ENCODE assay signal across 23 cellular contexts in genomic region chr17:48930435-48930873, GRCh38. TPM values are rescaled to one million over a fixed set of nuclear protein-coding genes. Genes with fewer than 3 reads are reported as not detected.
DNase-seq lines count a peak whose midpoint lies in the region; ATAC-seq and TF ChIP-seq lines count a peak whose summit lies in the region.
"Had no signal": no experiment of that assay in that cellular context is flagged by ENCODE, and none has a peak within 500 bp of the region (broad histone marks: within the 10 kb centered on the region; RNA-seq: fewer than 3 reads in every experiment).

No MANE protein-coding gene starts in this region.

- peaks cover 54% of the 10 kb centered on the region for H3F3A ChIP-seq in smooth muscle cell (ENCODE audit: low read depth)

- no peak for DNase-seq in activated CD8-positive, alpha-beta T cell treated with anti-CD3 and anti-CD28 coated beads for 36 hours
- no peak for DNase-seq in activated CD8-positive, alpha-beta T cell treated with anti-CD3 and anti-CD28 coated beads, Interleukin-2, amount 10 ng/mL, durations not matched to agents 7 days and 5 days
- no peak for DNase-seq in Panc1 (ENCODE audit: low read depth, low spot score)
- no peak for DNase-seq in chondrocyte (ENCODE audit: low spot score)
- DNase-seq in smooth muscle cell (lab: John Stamatoyannopoulos, UW; ENCODE audit: unreplicated experiment) = no peak
- no peak for DNase-seq in progenitor cell of endocrine pancreas (ENCODE audit: low spot score, unreplicated experiment)
- DNase-seq in sigmoid colon = no peak
- DNase-seq: activated naive CD4-positive, alpha-beta T cell treated with anti-CD3 and anti-CD28 coated beads for 36 hours; CD8-positive, alpha-beta memory T cell; dorsolateral prefrontal cortex; immature natural killer cell; Kasumi-1; naive thymus-derived CD8-positive, alpha-beta T cell; NCI-H1436; NCI-H446; OCI-M1 had no signal

- in situ Hi-C loops in Panc1 (cut with HindIII; ENCODE audit: low pct_unique_long_range_greater_than_20kb, low sequenced_read_pairs) = no loop called here

- peak overlapping the region; percentile 39 for H3K27ac Mint-ChIP-seq in activated CD8-positive, alpha-beta T cell treated with anti-CD3 and anti-CD28 coated beads for 36 hours
- H3K27ac Mint-ChIP-seq in activated CD8-positive, alpha-beta T cell treated with anti-CD3 and anti-CD28 coated beads, Interleukin-2, amount 10 ng/mL, durations not matched to agents 7 days and 5 days = no peak overlapping the region
- H3K27ac Mint-ChIP-seq in chondrocyte (ENCODE audit: unreplicated experiment) (peak overlapping the region; percentile 66), progenitor cell of endocrine pancreas (no peak overlapping the region)

- peak overlapping the region; percentile 5; the same call in 1 of the 2 replicates for H3K27ac ChIP-seq in Panc1 (ENCODE audit: low read length)
- peak overlapping the region; percentile 43 for H3K27ac ChIP-seq in smooth muscle cell (ENCODE audit: low read depth)
- H3K27ac ChIP-seq in sigmoid colon = no peak overlapping the region
- H3K27ac ChIP-seq: breast epithelium, esophagus muscularis mucosa had no signal

- no peak for TF ChIP-seq POLR2A in sigmoid colon (IDR thresholded peaks at IDR 0.05)

- no TSS peak for BruUV-seq in Panc1 (replicated peaks; lab: Mats Ljungman, UMichigan)

- H2AFZ ChIP-seq in smooth muscle cell (ENCODE audit: low read depth) = no peak overlapping the region

- H3K4me3 Mint-ChIP-seq in activated CD8-positive, alpha-beta T cell treated with anti-CD3 and anti-CD28 coated beads for 36 hours = no peak overlapping the region
- no peak overlapping the region for H3K4me3 Mint-ChIP-seq in activated CD8-positive, alpha-beta T cell treated with anti-CD3 and anti-CD28 coated beads, Interleukin-2, amount 10 ng/mL, durations not matched to agents 7 days and 5 days
- H3K4me3 Mint-ChIP-seq in chondrocyte (ENCODE audit: unreplicated experiment) (no peak overlapping the region), progenitor cell of endocrine pancreas (ENCODE audit: low read depth) (no peak overlapping the region)
- H3K4me3 Mint-ChIP-seq: activated naive CD4-positive, alpha-beta T cell treated with anti-CD3 and anti-CD28 coated beads for 36 hours; immature natural killer cell; naive thymus-derived CD8-positive, alpha-beta T cell had no signal

- no peaks in the 10 kb centered on the region for H3K4me1 Mint-ChIP-seq in activated CD8-positive, alpha-beta T cell treated with anti-CD3 and anti-CD28 coated beads for 36 hours (ENCODE audit: low read depth)
- peaks cover 3% of the 10 kb centered on the region for H3K4me1 Mint-ChIP-seq in activated CD8-positive, alpha-beta T cell treated with anti-CD3 and anti-CD28 coated beads, Interleukin-2, amount 10 ng/mL, durations not matched to agents 7 days and 5 days (ENCODE audit: low read depth)
- H3K4me1 Mint-ChIP-seq in chondrocyte (ENCODE audit: low read depth) (peaks cover 24% of the 10 kb centered on the region), progenitor cell of endocrine pancreas (ENCODE audit: low read depth) (no peaks in the 10 kb centered on the region)

- no peak for TF ChIP-seq CTCF in activated CD8-positive, alpha-beta T cell treated with anti-CD3 and anti-CD28 coated beads for 36 hours (IDR thresholded peaks at IDR 0.05)
- TF ChIP-seq CTCF in Panc1 (IDR thresholded peaks at IDR 0.05) = no peak
- TF ChIP-seq CTCF in chondrocyte (IDR thresholded peaks at IDR 0.05) = no peak
- TF ChIP-seq CTCF in smooth muscle cell (IDR thresholded peaks at IDR 0.05; ENCODE audit: borderline replicate concordance, insufficient read depth, poor library complexity, severe bottlenecking) = no peak
- TF ChIP-seq CTCF in progenitor cell of endocrine pancreas (IDR thresholded peaks at IDR 0.05; ENCODE audit: unreplicated experiment) = no peak
- TF ChIP-seq CTCF in sigmoid colon (IDR thresholded peaks at IDR 0.05) = no peak

- TF ChIP-seq EP300 in sigmoid colon (IDR thresholded peaks at IDR 0.05) = no peak

- H3K4me1 ChIP-seq in Panc1 (ENCODE audit: control insufficient read depth, insufficient read depth, low read length) (peaks cover 9% of the 10 kb centered on the region), smooth muscle cell (ENCODE audit: low read depth) (no peaks in the 10 kb centered on the region), sigmoid colon (no peaks in the 10 kb centered on the region)
- H3K4me1 ChIP-seq: breast epithelium had no signal

- no peak overlapping the region for H3K4me3 ChIP-seq in Panc1 (ENCODE audit: low read depth in 2 of 2, low read length in 2 of 2)
- H3K4me3 ChIP-seq in smooth muscle cell = no peak overlapping the region
- H3K4me3 ChIP-seq in sigmoid colon = no peak overlapping the region
- H3K4me3 ChIP-seq: breast epithelium, dorsolateral prefrontal cortex, esophagus muscularis mucosa, lung had no signal

- H3K27me3 ChIP-seq in Panc1 (ENCODE audit: control insufficient read depth, insufficient read depth, low read length) (no peaks in the 10 kb centered on the region), smooth muscle cell (ENCODE audit: low read depth) (no peaks in the 10 kb centered on the region), sigmoid colon (no peaks in the 10 kb centered on the region)
- H3K27me3 ChIP-seq: breast epithelium, dorsolateral prefrontal cortex, esophagus muscularis mucosa had no signal

- no peak overlapping the region for H3K9ac ChIP-seq in smooth muscle cell (ENCODE audit: low read depth)

- H3K36me3 ChIP-seq in Panc1 (ENCODE audit: control insufficient read depth, insufficient read depth, low read length) (peaks cover 53% of the 10 kb centered on the region), smooth muscle cell (ENCODE audit: low read depth) (peaks cover 17% of the 10 kb centered on the region), sigmoid colon (peaks cover 30 to 97% (median 50%) of the 10 kb centered on the region in 4 donors)
- H3K36me3 ChIP-seq: breast epithelium had no signal

- intact Hi-C loops in activated CD8-positive, alpha-beta T cell treated with anti-CD3 and anti-CD28 coated beads for 36 hours (cut with micrococcal nuclease) = no loop called here
- intact Hi-C loops in Panc1 (cut with micrococcal nuclease; ENCODE audit: unreplicated experiment) (loop anchor here (5.0 kb wide), 1 partner anchor 102 kb away; no protein-coding TSS in a partner anchor), sigmoid colon (cut with DNase I) (no loop called here)

- H3K4me2 ChIP-seq in smooth muscle cell = no peak overlapping the region

- no peak for ATAC-seq in activated CD8-positive, alpha-beta T cell treated with anti-CD3 and anti-CD28 coated beads for 36 hours
- no peak for ATAC-seq in activated CD8-positive, alpha-beta T cell treated with anti-CD3 and anti-CD28 coated beads, Interleukin-2, amount 10 ng/mL, durations not matched to agents 7 days and 5 days
- ATAC-seq in Panc1 (peak; percentile 47), GM21723 (IDR thresholded peaks at IDR 0.05; ENCODE audit: unreplicated experiment) (no peak)
- ATAC-seq: naive thymus-derived CD8-positive, alpha-beta T cell had no signal

- peaks cover 17% of the 10 kb centered on the region for H4K20me1 ChIP-seq in smooth muscle cell (ENCODE audit: low read depth)

- H3K79me2 ChIP-seq in smooth muscle cell (ENCODE audit: low read depth) = no peaks in the 10 kb centered on the region

- H3K9me3 ChIP-seq in Panc1 (ENCODE audit: control insufficient read depth, insufficient read depth, low read depth, low read length) = no peaks in the 10 kb centered on the region
- no peaks in the 10 kb centered on the region for H3K9me3 ChIP-seq in smooth muscle cell (replicated peaks; ENCODE audit: low read depth)
- no peaks in the 10 kb centered on the region for H3K9me3 ChIP-seq in sigmoid colon
- H3K9me3 ChIP-seq: breast epithelium, esophagus muscularis mucosa had no signal

- H3K27me3 Mint-ChIP-seq in activated CD8-positive, alpha-beta T cell treated with anti-CD3 and anti-CD28 coated beads for 36 hours = no peaks in the 10 kb centered on the region
- no peaks in the 10 kb centered on the region for H3K27me3 Mint-ChIP-seq in activated CD8-positive, alpha-beta T cell treated with anti-CD3 and anti-CD28 coated beads, Interleukin-2, amount 10 ng/mL, durations not matched to agents 7 days and 5 days (ENCODE audit: low read depth)
- H3K27me3 Mint-ChIP-seq in chondrocyte (ENCODE audit: low read depth) (no peaks in the 10 kb centered on the region), progenitor cell of endocrine pancreas (no peaks in the 10 kb centered on the region)
- H3K27me3 Mint-ChIP-seq: CD8-positive, alpha-beta memory T cell; naive thymus-derived CD8-positive, alpha-beta T cell had no signal

- peaks cover 63% of the 10 kb centered on the region for H3K36me3 Mint-ChIP-seq in activated CD8-positive, alpha-beta T cell treated with anti-CD3 and anti-CD28 coated beads for 36 hours (ENCODE audit: low read depth)
- H3K36me3 Mint-ChIP-seq in activated CD8-positive, alpha-beta T cell treated with anti-CD3 and anti-CD28 coated beads, Interleukin-2, amount 10 ng/mL, durations not matched to agents 7 days and 5 days (ENCODE audit: low read depth) = peaks cover 74% of the 10 kb centered on the region
- H3K36me3 Mint-ChIP-seq in chondrocyte (ENCODE audit: low read depth) = peaks cover 40% of the 10 kb centered on the region
- H3K36me3 Mint-ChIP-seq in progenitor cell of endocrine pancreas (ENCODE audit: insufficient read depth) = peaks cover 23% of the 10 kb centered on the region

- WGBS in smooth muscle cell (ENCODE audit: low lambda C conversion rate) = 97% methylated on average over 3 of the region's 3 CpGs
- WGBS in sigmoid colon, 2 donors = 48 to 79% methylated on average over 3 of the region's 3 CpGs

- H3K9me3 Mint-ChIP-seq in activated CD8-positive, alpha-beta T cell treated with anti-CD3 and anti-CD28 coated beads for 36 hours = no peaks in the 10 kb centered on the region
- H3K9me3 Mint-ChIP-seq in activated CD8-positive, alpha-beta T cell treated with anti-CD3 and anti-CD28 coated beads, Interleukin-2, amount 10 ng/mL, durations not matched to agents 7 days and 5 days (ENCODE audit: insufficient read depth) = no peaks in the 10 kb centered on the region
- H3K9me3 Mint-ChIP-seq in chondrocyte (ENCODE audit: low read depth) = no peaks in the 10 kb centered on the region
- no peaks in the 10 kb centered on the region for H3K9me3 Mint-ChIP-seq in progenitor cell of endocrine pancreas (ENCODE audit: low read depth)
- H3K9me3 Mint-ChIP-seq: activated naive CD4-positive, alpha-beta T cell treated with anti-CD3 and anti-CD28 coated beads for 36 hours; CD8-positive, alpha-beta memory T cell; immature natural killer cell; naive thymus-derived CD8-positive, alpha-beta T cell had no signal

- POLR2A ChIA-PET in activated CD8-positive, alpha-beta T cell treated with anti-CD3 and anti-CD28 coated beads for 36 hours (lab: Charles Lee) = interaction anchor here (1.0 to 3.6 kb wide), 7 partner anchors 9 to 108 kb away, joined by 3 to 28 read pairs (median 4); partner anchors contain the start of genes ATP5MC1, SNF8 and UBE2Z
- POLR2A ChIA-PET in activated CD8-positive, alpha-beta T cell treated with anti-CD3 and anti-CD28 coated beads, Interleukin-2, amount 10 ng/mL, durations not matched to agents 7 days and 5 days (lab: Charles Lee) = interaction anchor here (1.3 to 2.0 kb wide), 3 partner anchors 14 to 16 kb away, joined by 3 to 8 read pairs (median 7); partner anchors contain the start of gene SNF8
- POLR2A ChIA-PET in Panc1 (lab: Charles Lee) = no interaction called here

- CTCF ChIA-PET in activated CD8-positive, alpha-beta T cell treated with anti-CD3 and anti-CD28 coated beads for 36 hours (lab: Charles Lee) = interaction anchor here (0.7 to 1.6 kb wide), 2 partner anchors 102 to 252 kb away, joined by 3 to 4 read pairs; no protein-coding TSS in a partner anchor
- CTCF ChIA-PET in activated CD8-positive, alpha-beta T cell treated with anti-CD3 and anti-CD28 coated beads, Interleukin-2, amount 10 ng/mL, durations not matched to agents 7 days and 5 days (lab: Charles Lee) = interaction anchor here (0.7 to 2.0 kb wide), 3 partner anchors 46 to 102 kb away, joined by 4 to 5 read pairs (median 4); no protein-coding TSS in a partner anchor
- CTCF ChIA-PET in Panc1 (lab: Charles Lee) = interaction anchor here (0.5 to 2.2 kb wide), 3 partner anchors 46 to 337 kb away, joined by 3 to 12 read pairs (median 4); no protein-coding TSS in a partner anchor

RNA-seq across cellular contexts. Expression of gene SNF8, which starts 14.2 kb away (rescaled TPM):
- total RNA-seq in activated CD8-positive, alpha-beta T cell treated with anti-CD3 and anti-CD28 coated beads for 36 hours = 10 to 100 TPM; 87.5 to 99.7 TPM
- total RNA-seq in activated CD8-positive, alpha-beta T cell treated with anti-CD3 and anti-CD28 coated beads, Interleukin-2, amount 10 ng/mL, durations not matched to agents 7 days and 5 days = 100 to 1,000 TPM; 124 to 125 TPM
- 371 TPM for total RNA-seq in Panc1 (2021; ENCODE audit: unreplicated experiment)
- 299 TPM for polyA plus RNA-seq in Panc1 (2012; ENCODE audit: insufficient read length)
- 123 to 147 TPM (median 126 TPM) in 3 replicates for total RNA-seq in chondrocyte
- total RNA-seq in smooth muscle cell = 69.0 and 69.6 TPM in 2 replicates
- 260 and 263 TPM in 2 replicates for polyA plus RNA-seq in smooth muscle cell
- 128 and 133 TPM in 2 replicates for total RNA-seq in progenitor cell of endocrine pancreas
- 10 to 100 TPM; 74.1 to 94.5 (median 85.2) TPM for total RNA-seq in sigmoid colon
- polyA plus RNA-seq in sigmoid colon = 100 to 1,000 TPM; 108 to 174 (median 145) TPM

RNA-seq across cellular contexts. Expression of gene UBE2Z, which starts 22.2 kb away (rescaled TPM):
- 10 to 100 TPM; 71.1 to 74.3 TPM for total RNA-seq in activated CD8-positive, alpha-beta T cell treated with anti-CD3 and anti-CD28 coated beads for 36 hours
- 10 to 100 TPM; 61.8 to 62.4 TPM for total RNA-seq in activated CD8-positive, alpha-beta T cell treated with anti-CD3 and anti-CD28 coated beads, Interleukin-2, amount 10 ng/mL, durations not matched to agents 7 days and 5 days
- total RNA-seq in Panc1 (2021; ENCODE audit: unreplicated experiment) = 223 TPM
- polyA plus RNA-seq in Panc1 (2012; ENCODE audit: insufficient read length) = 149 TPM
- 114 to 116 TPM (median 114 TPM) in 3 replicates for total RNA-seq in chondrocyte
- total RNA-seq in smooth muscle cell = 67.5 and 82.5 TPM in 2 replicates
- polyA plus RNA-seq in smooth muscle cell = 73.2 and 74.3 TPM in 2 replicates
- 94.1 and 100 TPM in 2 replicates for total RNA-seq in progenitor cell of endocrine pancreas
- total RNA-seq in sigmoid colon = 10 to 100 TPM; 46.8 to 55.6 (median 51.4) TPM
- 10 to 100 TPM; 45.6 to 56.5 (median 51.1) TPM for polyA plus RNA-seq in sigmoid colon

RNA-seq across cellular contexts. Expression of gene ATP5MC1, which starts 37.9 kb away (rescaled TPM):
- 100 to 1,000 TPM; 125 to 131 TPM for total RNA-seq in activated CD8-positive, alpha-beta T cell treated with anti-CD3 and anti-CD28 coated beads for 36 hours
- total RNA-seq in activated CD8-positive, alpha-beta T cell treated with anti-CD3 and anti-CD28 coated beads, Interleukin-2, amount 10 ng/mL, durations not matched to agents 7 days and 5 days = 100 to 1,000 TPM in 1 of 2 experiments, 10 to 100 TPM in 1; 96.7 to 100 TPM
- total RNA-seq in Panc1 (2021; ENCODE audit: unreplicated experiment) (296 TPM), chondrocyte (39.2 to 78.0 TPM (median 39.4 TPM) in 3 replicates), smooth muscle cell (119 and 131 TPM in 2 replicates), progenitor cell of endocrine pancreas (40.2 and 45.1 TPM in 2 replicates), sigmoid colon (100 to 1,000 TPM in 2 of 4 donors, 10 to 100 TPM in 2; 92.7 to 148 (median 107) TPM)
- 413 TPM for polyA plus RNA-seq in Panc1 (2012; ENCODE audit: insufficient read length)
- polyA plus RNA-seq in smooth muscle cell (229 and 232 TPM in 2 replicates), sigmoid colon (100 to 1,000 TPM; 454 to 612 (median 603) TPM)

RNA-seq across cellular contexts. Expression of gene GIP, which starts 37.9 kb away (rescaled TPM):
- not detected for total RNA-seq in activated CD8-positive, alpha-beta T cell treated with anti-CD3 and anti-CD28 coated beads for 36 hours
- total RNA-seq in activated CD8-positive, alpha-beta T cell treated with anti-CD3 and anti-CD28 coated beads, Interleukin-2, amount 10 ng/mL, durations not matched to agents 7 days and 5 days = not detected
- total RNA-seq in Panc1 (2021; ENCODE audit: unreplicated experiment) (0.77 TPM), chondrocyte (not detected in 3 replicates), smooth muscle cell (not detected in 2 replicates), progenitor cell of endocrine pancreas (not detected in 2 replicates), sigmoid colon (not detected)
- 1.6 TPM for polyA plus RNA-seq in Panc1 (2012; ENCODE audit: insufficient read length)
- polyA plus RNA-seq in smooth muscle cell (1.6 and 1.9 TPM in 2 replicates), sigmoid colon (not detected)
- total RNA-seq: activated naive CD4-positive, alpha-beta T cell treated with anti-CD3 and anti-CD28 coated beads for 36 hours; breast epithelium; CD8-positive, alpha-beta memory T cell; dorsolateral prefrontal cortex; esophagus muscularis mucosa; glomerular endothelial cell; lung; naive thymus-derived CD8-positive, alpha-beta T cell; renal cortical epithelial cell; subcutaneous adipose tissue had no signal
- polyA plus RNA-seq: CD8-positive, alpha-beta memory T cell; immature natural killer cell; lung; naive thymus-derived CD8-positive, alpha-beta T cell had no signal

Comparison
In these comparisons a context has a peak if more than half of its experiments do, and no peak if none do; other contexts are left out.
1. H3K27ac Mint-ChIP-seq: peak in activated CD8-positive, alpha-beta T cell treated with anti-CD3 and anti-CD28 coated beads for 36 hours (single experiment) and chondrocyte (single experiment); none in activated CD8-positive, alpha-beta T cell treated with anti-CD3 and anti-CD28 coated beads, Interleukin-2, amount 10 ng/mL, durations not matched to agents 7 days and 5 days (single experiment) and progenitor cell of endocrine pancreas (single experiment).
2. H3K27ac ChIP-seq: peak in Panc1 (single experiment) and smooth muscle cell (single experiment); none in sigmoid colon (0 of 4).